ENCODE assay signal across 1 cellular context in the genomic region with DNA sequence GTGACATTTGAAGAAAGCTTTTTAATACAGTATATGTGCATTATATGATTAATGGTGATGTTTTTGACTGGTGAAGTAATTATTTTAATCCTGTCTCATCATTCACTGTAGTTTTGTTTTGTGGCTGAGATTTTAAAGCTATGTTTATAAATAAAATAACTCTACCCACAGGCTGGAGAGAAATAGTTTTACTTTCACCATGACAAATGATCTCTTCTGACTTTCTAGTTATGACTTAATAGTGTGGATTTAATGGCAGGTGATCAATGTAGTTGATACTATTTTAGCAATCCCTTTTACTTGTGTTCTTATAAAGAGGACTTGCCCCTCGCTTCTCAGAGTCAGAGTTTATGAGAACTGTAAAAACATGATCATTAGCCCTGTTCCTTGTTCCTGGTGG.
TF ChIP-seq lines count a peak whose summit lies in the region.

No MANE protein-coding gene starts in this region.

TF ChIP-seq in GM12878, 131 proteins besides CTCF, POLR2A, EP300 and RAD21 (continued from another document):
- TF ChIP-seq, protein P1, sequence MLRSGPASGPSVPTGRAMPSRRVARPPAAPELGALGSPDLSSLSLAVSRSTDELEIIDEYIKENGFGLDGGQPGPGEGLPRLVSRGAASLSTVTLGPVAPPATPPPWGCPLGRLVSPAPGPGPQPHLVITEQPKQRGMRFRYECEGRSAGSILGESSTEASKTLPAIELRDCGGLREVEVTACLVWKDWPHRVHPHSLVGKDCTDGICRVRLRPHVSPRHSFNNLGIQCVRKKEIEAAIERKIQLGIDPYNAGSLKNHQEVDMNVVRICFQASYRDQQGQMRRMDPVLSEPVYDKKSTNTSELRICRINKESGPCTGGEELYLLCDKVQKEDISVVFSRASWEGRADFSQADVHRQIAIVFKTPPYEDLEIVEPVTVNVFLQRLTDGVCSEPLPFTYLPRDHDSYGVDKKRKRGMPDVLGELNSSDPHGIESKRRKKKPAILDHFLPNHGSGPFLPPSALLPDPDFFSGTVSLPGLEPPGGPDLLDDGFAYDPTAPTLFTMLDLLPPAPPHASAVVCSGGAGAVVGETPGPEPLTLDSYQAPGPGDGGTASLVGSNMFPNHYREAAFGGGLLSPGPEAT (IDR thresholded peaks at IDR 0.05; ENCODE audit: low read depth), result 0 out of 2 replicates have a peak, but pooled peaks have one; percentile 22
- TF ChIP-seq, protein P2, sequence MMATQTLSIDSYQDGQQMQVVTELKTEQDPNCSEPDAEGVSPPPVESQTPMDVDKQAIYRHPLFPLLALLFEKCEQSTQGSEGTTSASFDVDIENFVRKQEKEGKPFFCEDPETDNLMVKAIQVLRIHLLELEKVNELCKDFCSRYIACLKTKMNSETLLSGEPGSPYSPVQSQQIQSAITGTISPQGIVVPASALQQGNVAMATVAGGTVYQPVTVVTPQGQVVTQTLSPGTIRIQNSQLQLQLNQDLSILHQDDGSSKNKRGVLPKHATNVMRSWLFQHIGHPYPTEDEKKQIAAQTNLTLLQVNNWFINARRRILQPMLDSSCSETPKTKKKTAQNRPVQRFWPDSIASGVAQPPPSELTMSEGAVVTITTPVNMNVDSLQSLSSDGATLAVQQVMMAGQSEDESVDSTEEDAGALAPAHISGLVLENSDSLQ (IDR thresholded peaks at IDR 0.05), result peak; percentile 40
- peak; percentile 88 for TF ChIP-seq MEF2A (IDR thresholded peaks at IDR 0.05; ENCODE audit: insufficient read depth, low read depth, low read length)
- 0 out of 2 replicates have a peak, but pooled peaks have one; percentile 21 for TF ChIP-seq JUND (IDR thresholded peaks at IDR 0.05; ENCODE audit: low read depth, low read length)
- peak; percentile 66; the same call in 1 of the 2 replicates for TF ChIP-seq RUNX3 (IDR thresholded peaks at IDR 0.05; ENCODE audit: low read length)
- TF ChIP-seq FOXM1 (IDR thresholded peaks at IDR 0.05; ENCODE audit: low read depth, low read length), result 0 out of 2 replicates have a peak, but pooled peaks have one; percentile 33
- TF ChIP-seq EGR1 (IDR thresholded peaks at IDR 0.05; ENCODE audit: borderline replicate concordance in 1 of 2, low read depth in 2 of 2, low read length in 2 of 2), result no peak
- TF ChIP-seq CREB1 (IDR thresholded peaks at IDR 0.05; ENCODE audit: low read depth), result 0 out of 2 replicates have a peak, but pooled peaks have one; percentile 19
- TF ChIP-seq, protein P3, sequence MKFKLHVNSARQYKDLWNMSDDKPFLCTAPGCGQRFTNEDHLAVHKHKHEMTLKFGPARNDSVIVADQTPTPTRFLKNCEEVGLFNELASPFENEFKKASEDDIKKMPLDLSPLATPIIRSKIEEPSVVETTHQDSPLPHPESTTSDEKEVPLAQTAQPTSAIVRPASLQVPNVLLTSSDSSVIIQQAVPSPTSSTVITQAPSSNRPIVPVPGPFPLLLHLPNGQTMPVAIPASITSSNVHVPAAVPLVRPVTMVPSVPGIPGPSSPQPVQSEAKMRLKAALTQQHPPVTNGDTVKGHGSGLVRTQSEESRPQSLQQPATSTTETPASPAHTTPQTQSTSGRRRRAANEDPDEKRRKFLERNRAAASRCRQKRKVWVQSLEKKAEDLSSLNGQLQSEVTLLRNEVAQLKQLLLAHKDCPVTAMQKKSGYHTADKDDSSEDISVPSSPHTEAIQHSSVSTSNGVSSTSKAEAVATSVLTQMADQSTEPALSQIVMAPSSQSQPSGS (IDR thresholded peaks at IDR 0.05; ENCODE audit: low read length), result peak; percentile 72
- peak; percentile 67 for TF ChIP-seq MEF2B (IDR thresholded peaks at IDR 0.05; ENCODE audit: partially characterized antibody, poor library complexity, severe bottlenecking)
- TF ChIP-seq, protein P4, sequence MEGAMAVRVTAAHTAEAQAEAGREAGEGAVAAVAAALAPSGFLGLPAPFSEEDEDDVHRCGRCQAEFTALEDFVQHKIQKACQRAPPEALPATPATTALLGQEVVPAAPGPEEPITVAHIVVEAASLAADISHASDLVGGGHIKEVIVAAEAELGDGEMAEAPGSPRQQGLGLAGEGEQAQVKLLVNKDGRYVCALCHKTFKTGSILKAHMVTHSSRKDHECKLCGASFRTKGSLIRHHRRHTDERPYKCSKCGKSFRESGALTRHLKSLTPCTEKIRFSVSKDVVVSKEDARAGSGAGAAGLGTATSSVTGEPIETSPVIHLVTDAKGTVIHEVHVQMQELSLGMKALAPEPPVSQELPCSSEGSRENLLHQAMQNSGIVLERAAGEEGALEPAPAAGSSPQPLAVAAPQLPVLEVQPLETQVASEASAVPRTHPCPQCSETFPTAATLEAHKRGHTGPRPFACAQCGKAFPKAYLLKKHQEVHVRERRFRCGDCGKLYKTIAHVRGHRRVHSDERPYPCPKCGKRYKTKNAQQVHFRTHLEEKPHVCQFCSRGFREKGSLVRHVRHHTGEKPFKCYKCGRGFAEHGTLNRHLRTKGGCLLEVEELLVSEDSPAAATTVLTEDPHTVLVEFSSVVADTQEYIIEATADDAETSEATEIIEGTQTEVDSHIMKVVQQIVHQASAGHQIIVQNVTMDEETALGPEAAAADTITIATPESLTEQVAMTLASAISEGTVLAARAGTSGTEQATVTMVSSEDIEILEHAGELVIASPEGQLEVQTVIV (IDR thresholded peaks at IDR 0.05; ENCODE audit: borderline replicate concordance, partially characterized antibody), result no peak
- TF ChIP-seq BHLHE40 (IDR thresholded peaks at IDR 0.05; ENCODE audit: borderline replicate concordance in 1 of 2, low read depth in 2 of 2, low read length in 1 of 2), result peak; percentile 28 to 45; a peak in 1 of 4 replicates
- peak in 1 of 2 experiments; percentile 25; a peak in 1 of 4 replicates for TF ChIP-seq IKZF2 (IDR thresholded peaks at IDR 0.05)
- TF ChIP-seq MTA2 (IDR thresholded peaks at IDR 0.05; ENCODE audit: low read depth), result peak; percentile 45; the same call in 1 of the 2 replicates
- TF ChIP-seq EZH2 (IDR thresholded peaks at IDR 0.05; ENCODE audit: borderline replicate concordance, control insufficient read depth, low read depth, low read length), result no peak
- no peak for TF ChIP-seq SMARCA5 (IDR thresholded peaks at IDR 0.05)
- TF ChIP-seq, protein P5, sequence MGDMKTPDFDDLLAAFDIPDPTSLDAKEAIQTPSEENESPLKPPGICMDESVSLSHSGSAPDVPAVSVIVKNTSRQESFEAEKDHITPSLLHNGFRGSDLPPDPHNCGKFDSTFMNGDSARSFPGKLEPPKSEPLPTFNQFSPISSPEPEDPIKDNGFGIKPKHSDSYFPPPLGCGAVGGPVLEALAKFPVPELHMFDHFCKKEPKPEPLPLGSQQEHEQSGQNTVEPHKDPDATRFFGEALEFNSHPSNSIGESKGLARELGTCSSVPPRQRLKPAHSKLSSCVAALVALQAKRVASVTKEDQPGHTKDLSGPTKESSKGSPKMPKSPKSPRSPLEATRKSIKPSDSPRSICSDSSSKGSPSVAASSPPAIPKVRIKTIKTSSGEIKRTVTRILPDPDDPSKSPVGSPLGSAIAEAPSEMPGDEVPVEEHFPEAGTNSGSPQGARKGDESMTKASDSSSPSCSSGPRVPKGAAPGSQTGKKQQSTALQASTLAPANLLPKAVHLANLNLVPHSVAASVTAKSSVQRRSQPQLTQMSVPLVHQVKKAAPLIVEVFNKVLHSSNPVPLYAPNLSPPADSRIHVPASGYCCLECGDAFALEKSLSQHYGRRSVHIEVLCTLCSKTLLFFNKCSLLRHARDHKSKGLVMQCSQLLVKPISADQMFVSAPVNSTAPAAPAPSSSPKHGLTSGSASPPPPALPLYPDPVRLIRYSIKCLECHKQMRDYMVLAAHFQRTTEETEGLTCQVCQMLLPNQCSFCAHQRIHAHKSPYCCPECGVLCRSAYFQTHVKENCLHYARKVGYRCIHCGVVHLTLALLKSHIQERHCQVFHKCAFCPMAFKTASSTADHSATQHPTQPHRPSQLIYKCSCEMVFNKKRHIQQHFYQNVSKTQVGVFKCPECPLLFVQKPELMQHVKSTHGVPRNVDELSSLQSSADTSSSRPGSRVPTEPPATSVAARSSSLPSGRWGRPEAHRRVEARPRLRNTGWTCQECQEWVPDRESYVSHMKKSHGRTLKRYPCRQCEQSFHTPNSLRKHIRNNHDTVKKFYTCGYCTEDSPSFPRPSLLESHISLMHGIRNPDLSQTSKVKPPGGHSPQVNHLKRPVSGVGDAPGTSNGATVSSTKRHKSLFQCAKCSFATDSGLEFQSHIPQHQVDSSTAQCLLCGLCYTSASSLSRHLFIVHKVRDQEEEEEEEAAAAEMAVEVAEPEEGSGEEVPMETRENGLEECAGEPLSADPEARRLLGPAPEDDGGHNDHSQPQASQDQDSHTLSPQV (IDR thresholded peaks at IDR 0.05), result no peak
- TF ChIP-seq RBBP5 (conservative IDR thresholded peaks at IDR 0.05), result no peak
- TF ChIP-seq, protein P6, sequence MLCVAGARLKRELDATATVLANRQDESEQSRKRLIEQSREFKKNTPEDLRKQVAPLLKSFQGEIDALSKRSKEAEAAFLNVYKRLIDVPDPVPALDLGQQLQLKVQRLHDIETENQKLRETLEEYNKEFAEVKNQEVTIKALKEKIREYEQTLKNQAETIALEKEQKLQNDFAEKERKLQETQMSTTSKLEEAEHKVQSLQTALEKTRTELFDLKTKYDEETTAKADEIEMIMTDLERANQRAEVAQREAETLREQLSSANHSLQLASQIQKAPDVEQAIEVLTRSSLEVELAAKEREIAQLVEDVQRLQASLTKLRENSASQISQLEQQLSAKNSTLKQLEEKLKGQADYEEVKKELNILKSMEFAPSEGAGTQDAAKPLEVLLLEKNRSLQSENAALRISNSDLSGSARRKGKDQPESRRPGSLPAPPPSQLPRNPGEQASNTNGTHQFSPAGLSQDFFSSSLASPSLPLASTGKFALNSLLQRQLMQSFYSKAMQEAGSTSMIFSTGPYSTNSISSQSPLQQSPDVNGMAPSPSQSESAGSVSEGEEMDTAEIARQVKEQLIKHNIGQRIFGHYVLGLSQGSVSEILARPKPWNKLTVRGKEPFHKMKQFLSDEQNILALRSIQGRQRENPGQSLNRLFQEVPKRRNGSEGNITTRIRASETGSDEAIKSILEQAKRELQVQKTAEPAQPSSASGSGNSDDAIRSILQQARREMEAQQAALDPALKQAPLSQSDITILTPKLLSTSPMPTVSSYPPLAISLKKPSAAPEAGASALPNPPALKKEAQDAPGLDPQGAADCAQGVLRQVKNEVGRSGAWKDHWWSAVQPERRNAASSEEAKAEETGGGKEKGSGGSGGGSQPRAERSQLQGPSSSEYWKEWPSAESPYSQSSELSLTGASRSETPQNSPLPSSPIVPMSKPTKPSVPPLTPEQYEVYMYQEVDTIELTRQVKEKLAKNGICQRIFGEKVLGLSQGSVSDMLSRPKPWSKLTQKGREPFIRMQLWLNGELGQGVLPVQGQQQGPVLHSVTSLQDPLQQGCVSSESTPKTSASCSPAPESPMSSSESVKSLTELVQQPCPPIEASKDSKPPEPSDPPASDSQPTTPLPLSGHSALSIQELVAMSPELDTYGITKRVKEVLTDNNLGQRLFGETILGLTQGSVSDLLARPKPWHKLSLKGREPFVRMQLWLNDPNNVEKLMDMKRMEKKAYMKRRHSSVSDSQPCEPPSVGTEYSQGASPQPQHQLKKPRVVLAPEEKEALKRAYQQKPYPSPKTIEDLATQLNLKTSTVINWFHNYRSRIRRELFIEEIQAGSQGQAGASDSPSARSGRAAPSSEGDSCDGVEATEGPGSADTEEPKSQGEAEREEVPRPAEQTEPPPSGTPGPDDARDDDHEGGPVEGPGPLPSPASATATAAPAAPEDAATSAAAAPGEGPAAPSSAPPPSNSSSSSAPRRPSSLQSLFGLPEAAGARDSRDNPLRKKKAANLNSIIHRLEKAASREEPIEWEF (IDR thresholded peaks at IDR 0.05; ENCODE audit: insufficient replicate concordance, low read depth, low read length), result peak; percentile 69
- TF ChIP-seq JUNB (IDR thresholded peaks at IDR 0.05), result peak; percentile 94
- 0 out of 2 replicates have a peak, but pooled peaks have one; percentile 58 for TF ChIP-seq IRF4 (IDR thresholded peaks at IDR 0.05; ENCODE audit: low read depth, low read length)
